In the genomic region with DNA sequence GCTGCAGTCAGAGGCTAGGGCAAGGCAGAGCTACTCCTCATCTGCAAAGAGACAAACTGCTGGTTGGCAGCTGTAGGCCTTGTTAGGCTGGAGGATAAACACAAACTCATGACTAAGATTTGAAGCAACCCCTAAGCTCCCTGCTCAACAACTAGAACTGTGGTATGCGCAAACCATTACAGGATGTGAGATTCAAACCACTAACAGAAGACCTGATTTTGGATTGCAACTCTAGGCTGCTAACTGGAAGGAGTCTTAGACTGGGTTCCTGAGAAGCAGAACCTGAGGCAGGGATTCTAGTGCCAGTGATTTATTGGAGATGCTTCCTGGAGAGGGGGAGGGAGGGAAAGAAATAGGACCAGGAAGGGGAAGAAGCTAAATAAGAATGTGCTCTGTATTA, we compare ENCODE assay signal across 9 cellular contexts. TPM values are rescaled to one million over a fixed set of nuclear protein-coding genes. Genes with fewer than 3 reads are reported as not detected.
A peak's percentile ranks its signal among the peaks of the same experiment; 100 is the strongest.
DNase-seq lines count a peak whose midpoint lies in the region; ATAC-seq, FAIRE-seq and TF ChIP-seq lines count a peak whose summit lies in the region.
"Had no signal": no experiment of that assay in that cellular context is flagged by ENCODE, and none has a peak within 500 bp of the region (broad histone marks: within the 10 kb centered on the region; RNA-seq: fewer than 3 reads in every experiment).

No MANE protein-coding gene starts in this region.

- peak; percentile 81 for ATAC-seq in GM18511 (IDR thresholded peaks at IDR 0.05; ENCODE audit: unreplicated experiment)
- peak; percentile 84 for ATAC-seq in GM21717 (IDR thresholded peaks at IDR 0.05; ENCODE audit: unreplicated experiment)
- peak; percentile 97 for ATAC-seq in IMR-90 (ENCODE audit: low read depth)

- intact Hi-C loops in IMR-90 (cut with micrococcal nuclease) (no loop called here), A673 (cut with micrococcal nuclease; ENCODE audit: unreplicated experiment) (no loop called here), kidney (cut with DNase I) (no loop called here), esophagus muscularis mucosa (cut with DNase I) (no loop called here)

- BruUV-seq in IMR-90 (replicated peaks; lab: Mats Ljungman, UMichigan): no TSS peak
- no TSS peak for BruUV-seq in A673 (replicated peaks; lab: Mats Ljungman, UMichigan)

- H3K36me3 ChIP-seq in IMR-90 (ENCODE audit: control insufficient read depth, insufficient read depth, low read length) (no peaks in the 10 kb centered on the region), A673 (ENCODE audit: insufficient read depth, low read length, poor library complexity, severe bottlenecking) (no peaks in the 10 kb centered on the region), kidney (ENCODE audit: control insufficient read depth in 1 of 2, insufficient read depth in 2 of 2, low read length in 2 of 2) (no peaks in the 10 kb centered on the region), esophagus muscularis mucosa (no peaks in the 10 kb centered on the region)

- H3K14ac ChIP-seq in IMR-90 (replicated peaks; ENCODE audit: low read depth, low read length): no peak overlapping the region

- H2AK5ac ChIP-seq in IMR-90 (ENCODE audit: low read depth, low read length): no peak overlapping the region

- dilution Hi-C loops in IMR-90 (cut with HindIII; ENCODE audit: low sequenced_read_pairs, unreplicated experiment): no loop called here

- H2AK9ac ChIP-seq in IMR-90 (replicated peaks; ENCODE audit: low read depth, low read length, poor library complexity): no peak overlapping the region

- H2AFZ ChIP-seq in IMR-90 (replicated peaks; ENCODE audit: low read length, poor library complexity): no peak overlapping the region

- no peak overlapping the region for H3K18ac ChIP-seq in IMR-90 (ENCODE audit: low read depth, low read length)

- no peak overlapping the region for H3K4me2 ChIP-seq in IMR-90 (ENCODE audit: low read depth, low read length)

- peak; percentile 63 for DNase-seq in IMR-90
- DNase-seq in kidney tubule cell (ENCODE audit: low spot score): peak; percentile 12
- DNase-seq in A673 (ENCODE audit: low spot score): no peak
- no peak for DNase-seq in kidney
- no peak for DNase-seq in inferior parietal cortex (ENCODE audit: extremely low spot score)
- DNase-seq in esophagus muscularis mucosa (ENCODE audit: extremely low spot score): no peak
- DNase-seq: NCI-H187 treated with DMSO at 0.1 percent for 48 hours had no signal

- no peak overlapping the region for H2BK20ac ChIP-seq in IMR-90 (ENCODE audit: low read depth, low read length)

- no CpG with 5 or more reads among the region's 1 CpG for WGBS in IMR-90 (ENCODE audit: extremely low coverage in 2 of 2, insufficient read length in 1 of 2), 2 experiments
- WGBS in esophagus muscularis mucosa: 92% methylated on average over 1 of the region's 1 CpG

- H4K20me1 ChIP-seq in IMR-90 (ENCODE audit: insufficient read depth, low read length): no peaks in the 10 kb centered on the region

- no peak overlapping the region for H3K23ac ChIP-seq in IMR-90 (ENCODE audit: low read depth, low read length)

- TF ChIP-seq POLR2A in IMR-90 (IDR thresholded peaks at IDR 0.05; ENCODE audit: low read depth, low read length) (no peak), esophagus muscularis mucosa (IDR thresholded peaks at IDR 0.05; ENCODE audit: low read depth) (no peak)

- H3K27me3 ChIP-seq in IMR-90 (ENCODE audit: control insufficient read depth, insufficient read depth, low read length) (peaks cover 8% of the 10 kb centered on the region), A673 (replicated peaks; ENCODE audit: insufficient read depth, low read depth, low read length, poor library complexity) (no peaks in the 10 kb centered on the region), esophagus muscularis mucosa (no peaks in the 10 kb centered on the region)

- in situ Hi-C loops in IMR-90 (cut with MboI; ENCODE audit: low sequenced_read_pairs): loop anchor here (25.0 kb wide), 2 partner anchors 388 to 813 kb away; partner anchors contain the start of gene PDCD6IP

- no peak for FAIRE-seq in kidney (lab: Jason Lieb, UNC)

- no peak overlapping the region for H4K5ac ChIP-seq in IMR-90 (ENCODE audit: low read depth, low read length)

- H4K8ac ChIP-seq in IMR-90 (ENCODE audit: low read depth in 2 of 2, low read length in 2 of 2): no peak overlapping the region

- no peak for TF ChIP-seq EP300 in esophagus muscularis mucosa (IDR thresholded peaks at IDR 0.05)

- H3K4ac ChIP-seq in IMR-90 (ENCODE audit: low read depth, low read length): no peak overlapping the region

- CTCF ChIA-PET in IMR-90 (lab: Yijun Ruan, JAX): no interaction called here
- CTCF ChIA-PET in A673 (lab: Charles Lee): no interaction called here

- H3K4me1 ChIP-seq in IMR-90 (ENCODE audit: control insufficient read depth, insufficient read depth, low read length): no peaks in the 10 kb centered on the region; the same call in 1 of the 2 replicates
- H3K4me1 ChIP-seq in A673 (ENCODE audit: insufficient read depth, low read length, poor library complexity, severe bottlenecking): no peaks in the 10 kb centered on the region
- no peaks in the 10 kb centered on the region for H3K4me1 ChIP-seq in kidney (ENCODE audit: control insufficient read depth in 1 of 2, insufficient read depth in 1 of 2, low read depth in 1 of 2, low read length in 2 of 2)
- peaks cover 0 to 8% (median 3%) of the 10 kb centered on the region in 4 donors for H3K4me1 ChIP-seq in esophagus muscularis mucosa

- no peak overlapping the region for H2BK15ac ChIP-seq in IMR-90 (ENCODE audit: low read depth, low read length)

- no peak for TF ChIP-seq RAD21 in IMR-90 (IDR thresholded peaks at IDR 0.05; ENCODE audit: low read length)

- no peak overlapping the region for H4K91ac ChIP-seq in IMR-90 (ENCODE audit: insufficient read depth, low read depth, low read length)

- H3K9me1 ChIP-seq in IMR-90 (ENCODE audit: insufficient read depth, low read length): no peaks in the 10 kb centered on the region; the same call in 1 of the 2 replicates

- no peak overlapping the region for H3K56ac ChIP-seq in IMR-90 (ENCODE audit: extremely low read depth, insufficient read depth, low read length)

- H3K4me3 ChIP-seq in IMR-90 (ENCODE audit: insufficient read depth, low read depth, low read length) (no peak overlapping the region), A673 (ENCODE audit: low read depth, low read length, poor library complexity, severe bottlenecking) (no peak overlapping the region), kidney (ENCODE audit: low read length in 2 of 2) (no peak overlapping the region), esophagus muscularis mucosa (no peak overlapping the region)

- no peak overlapping the region for H2BK5ac ChIP-seq in IMR-90 (ENCODE audit: low read depth, low read length, poor library complexity, severe bottlenecking)

- no peaks in the 10 kb centered on the region for H3K79me1 ChIP-seq in IMR-90 (ENCODE audit: low read depth in 1 of 2, low read length in 2 of 2)

- no peak overlapping the region for H2BK120ac ChIP-seq in IMR-90 (ENCODE audit: low read depth, low read length)

- H3K9me3 ChIP-seq in IMR-90 (ENCODE audit: control insufficient read depth, insufficient read depth, low read length): no peaks in the 10 kb centered on the region
- no peaks in the 10 kb centered on the region for H3K9me3 ChIP-seq in A673 (ENCODE audit: low read depth, low read length, poor library complexity, severe bottlenecking)
- no peaks in the 10 kb centered on the region for H3K9me3 ChIP-seq in kidney (ENCODE audit: control insufficient read depth in 1 of 2, low read length in 2 of 2)
- H3K9me3 ChIP-seq in esophagus muscularis mucosa: no peaks in the 10 kb centered on the region

- H3K9ac ChIP-seq in IMR-90 (ENCODE audit: low read depth, low read length): no peak overlapping the region
- no peak overlapping the region for H3K9ac ChIP-seq in kidney (ENCODE audit: low read length in 2 of 2)

- POLR2A ChIA-PET in IMR-90 (lab: Charles Lee; ENCODE audit: unreplicated experiment): no interaction called here
- POLR2A ChIA-PET in A673 (lab: Charles Lee; ENCODE audit: low non-redundant PET): no interaction called here

- no peak for TF ChIP-seq CTCF in IMR-90 (conservative IDR thresholded peaks at IDR 0.05; ENCODE audit: low read depth, low read length)
- TF ChIP-seq CTCF in A673 (conservative IDR thresholded peaks at IDR 0.05; ENCODE audit: low read depth, low read length): no peak
- TF ChIP-seq CTCF in kidney (IDR thresholded peaks at IDR 0.05; ENCODE audit: borderline replicate concordance, extremely low read depth, insufficient read depth): no peak
- TF ChIP-seq CTCF in esophagus muscularis mucosa (IDR thresholded peaks at IDR 0.05): no peak

- no peak overlapping the region for H3K27ac ChIP-seq in IMR-90 (ENCODE audit: insufficient read depth, low read length)
- no peak overlapping the region for H3K27ac ChIP-seq in A673 (ENCODE audit: low read depth, low read length, poor library complexity, severe bottlenecking)
- no peak overlapping the region for H3K27ac ChIP-seq in kidney (ENCODE audit: low read depth in 2 of 2, low read length in 2 of 2)
- no peak overlapping the region for H3K27ac ChIP-seq in esophagus muscularis mucosa (replicated peaks in 1 of 4)

TF ChIP-seq in IMR-90, 13 proteins besides CTCF, POLR2A, EP300 and RAD21:
- TF ChIP-seq RCOR1 (IDR thresholded peaks at IDR 0.05; ENCODE audit: insufficient replicate concordance, low read length): no peak
- TF ChIP-seq, protein P1, sequence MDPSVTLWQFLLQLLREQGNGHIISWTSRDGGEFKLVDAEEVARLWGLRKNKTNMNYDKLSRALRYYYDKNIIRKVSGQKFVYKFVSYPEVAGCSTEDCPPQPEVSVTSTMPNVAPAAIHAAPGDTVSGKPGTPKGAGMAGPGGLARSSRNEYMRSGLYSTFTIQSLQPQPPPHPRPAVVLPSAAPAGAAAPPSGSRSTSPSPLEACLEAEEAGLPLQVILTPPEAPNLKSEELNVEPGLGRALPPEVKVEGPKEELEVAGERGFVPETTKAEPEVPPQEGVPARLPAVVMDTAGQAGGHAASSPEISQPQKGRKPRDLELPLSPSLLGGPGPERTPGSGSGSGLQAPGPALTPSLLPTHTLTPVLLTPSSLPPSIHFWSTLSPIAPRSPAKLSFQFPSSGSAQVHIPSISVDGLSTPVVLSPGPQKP (IDR thresholded peaks at IDR 0.05; ENCODE audit: borderline replicate concordance, low read depth, low read length): no peak
- no peak for TF ChIP-seq RFX5 (IDR thresholded peaks at IDR 0.05; ENCODE audit: low read depth, low read length)
- no peak for TF ChIP-seq MXI1 (IDR thresholded peaks at IDR 0.05; ENCODE audit: borderline replicate concordance, low read depth, low read length)
- TF ChIP-seq MAZ (IDR thresholded peaks at IDR 0.05; ENCODE audit: borderline replicate concordance, low read depth, low read length): no peak
- no peak for TF ChIP-seq NFE2L2 (IDR thresholded peaks at IDR 0.05; ENCODE audit: low read depth, low read length)

RNA-seq across cellular contexts. Expression of gene CCR4, which starts 22.5 kb away (rescaled TPM):
- total RNA-seq in IMR-90 (2012; rRNA removed): not detected in 2 replicates
- not detected in 2 replicates for polyA plus RNA-seq in IMR-90 (2012; rRNA removed)
- polyA plus RNA-seq in IMR-90 (2012; cell fraction: cytosol; rRNA removed): not detected in 2 replicates
- not detected in 2 replicates for polyA plus RNA-seq in IMR-90 (2012; cell fraction: nucleus; rRNA removed; ENCODE audit: low replicate concordance)
- total RNA-seq in A673 (2021): not detected in 2 replicates
- 2.3 TPM for total RNA-seq in kidney
- polyA plus RNA-seq in kidney (ENCODE audit: insufficient read depth, low read depth, low replicate concordance): not detected
- under 1 TPM in 1 of 4 donors, not detected in 3; 0.17 TPM for total RNA-seq in esophagus muscularis mucosa

Comparison
In these comparisons a context has a peak if more than half of its experiments do, and no peak if none do; other contexts are left out.
1. DNase-seq: peak in IMR-90 (single experiment) and kidney tubule cell (single experiment); none in A673 (single experiment), kidney (single experiment), inferior parietal cortex (single experiment) and esophagus muscularis mucosa (single experiment).
2. Peak in every context shown above with its lines, with median percentiles within 50 percentile points of each other: ATAC-seq.